Comparison of ENCODE assay signal across 1 cellular context in the genomic region with DNA sequence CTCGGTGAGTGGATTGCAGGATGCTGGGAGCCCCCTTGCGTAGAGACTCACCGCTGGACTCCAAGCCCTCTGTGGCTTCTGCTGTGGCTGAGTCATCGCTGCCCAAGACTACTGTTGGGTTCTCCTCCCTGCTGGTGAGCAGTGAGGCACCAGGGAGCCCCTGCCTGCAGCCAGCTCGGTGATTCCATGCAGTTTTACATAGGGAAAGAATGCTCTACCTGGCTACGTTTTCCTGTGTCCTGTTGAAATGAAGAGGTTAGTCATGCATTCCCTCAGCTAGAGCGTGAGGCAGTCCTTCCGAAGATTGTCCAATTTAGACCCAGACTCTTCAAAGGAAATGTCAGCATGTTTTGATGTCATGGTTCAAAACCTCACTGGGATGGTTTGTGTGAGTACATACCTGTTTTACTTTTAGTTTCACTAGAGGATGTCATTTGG.
TF ChIP-seq lines count a peak whose summit lies in the region.

No MANE protein-coding gene starts in this region.

TF ChIP-seq in GM23338, 12 proteins besides CTCF, POLR2A, EP300 and RAD21:
- TF ChIP-seq, protein P1, sequence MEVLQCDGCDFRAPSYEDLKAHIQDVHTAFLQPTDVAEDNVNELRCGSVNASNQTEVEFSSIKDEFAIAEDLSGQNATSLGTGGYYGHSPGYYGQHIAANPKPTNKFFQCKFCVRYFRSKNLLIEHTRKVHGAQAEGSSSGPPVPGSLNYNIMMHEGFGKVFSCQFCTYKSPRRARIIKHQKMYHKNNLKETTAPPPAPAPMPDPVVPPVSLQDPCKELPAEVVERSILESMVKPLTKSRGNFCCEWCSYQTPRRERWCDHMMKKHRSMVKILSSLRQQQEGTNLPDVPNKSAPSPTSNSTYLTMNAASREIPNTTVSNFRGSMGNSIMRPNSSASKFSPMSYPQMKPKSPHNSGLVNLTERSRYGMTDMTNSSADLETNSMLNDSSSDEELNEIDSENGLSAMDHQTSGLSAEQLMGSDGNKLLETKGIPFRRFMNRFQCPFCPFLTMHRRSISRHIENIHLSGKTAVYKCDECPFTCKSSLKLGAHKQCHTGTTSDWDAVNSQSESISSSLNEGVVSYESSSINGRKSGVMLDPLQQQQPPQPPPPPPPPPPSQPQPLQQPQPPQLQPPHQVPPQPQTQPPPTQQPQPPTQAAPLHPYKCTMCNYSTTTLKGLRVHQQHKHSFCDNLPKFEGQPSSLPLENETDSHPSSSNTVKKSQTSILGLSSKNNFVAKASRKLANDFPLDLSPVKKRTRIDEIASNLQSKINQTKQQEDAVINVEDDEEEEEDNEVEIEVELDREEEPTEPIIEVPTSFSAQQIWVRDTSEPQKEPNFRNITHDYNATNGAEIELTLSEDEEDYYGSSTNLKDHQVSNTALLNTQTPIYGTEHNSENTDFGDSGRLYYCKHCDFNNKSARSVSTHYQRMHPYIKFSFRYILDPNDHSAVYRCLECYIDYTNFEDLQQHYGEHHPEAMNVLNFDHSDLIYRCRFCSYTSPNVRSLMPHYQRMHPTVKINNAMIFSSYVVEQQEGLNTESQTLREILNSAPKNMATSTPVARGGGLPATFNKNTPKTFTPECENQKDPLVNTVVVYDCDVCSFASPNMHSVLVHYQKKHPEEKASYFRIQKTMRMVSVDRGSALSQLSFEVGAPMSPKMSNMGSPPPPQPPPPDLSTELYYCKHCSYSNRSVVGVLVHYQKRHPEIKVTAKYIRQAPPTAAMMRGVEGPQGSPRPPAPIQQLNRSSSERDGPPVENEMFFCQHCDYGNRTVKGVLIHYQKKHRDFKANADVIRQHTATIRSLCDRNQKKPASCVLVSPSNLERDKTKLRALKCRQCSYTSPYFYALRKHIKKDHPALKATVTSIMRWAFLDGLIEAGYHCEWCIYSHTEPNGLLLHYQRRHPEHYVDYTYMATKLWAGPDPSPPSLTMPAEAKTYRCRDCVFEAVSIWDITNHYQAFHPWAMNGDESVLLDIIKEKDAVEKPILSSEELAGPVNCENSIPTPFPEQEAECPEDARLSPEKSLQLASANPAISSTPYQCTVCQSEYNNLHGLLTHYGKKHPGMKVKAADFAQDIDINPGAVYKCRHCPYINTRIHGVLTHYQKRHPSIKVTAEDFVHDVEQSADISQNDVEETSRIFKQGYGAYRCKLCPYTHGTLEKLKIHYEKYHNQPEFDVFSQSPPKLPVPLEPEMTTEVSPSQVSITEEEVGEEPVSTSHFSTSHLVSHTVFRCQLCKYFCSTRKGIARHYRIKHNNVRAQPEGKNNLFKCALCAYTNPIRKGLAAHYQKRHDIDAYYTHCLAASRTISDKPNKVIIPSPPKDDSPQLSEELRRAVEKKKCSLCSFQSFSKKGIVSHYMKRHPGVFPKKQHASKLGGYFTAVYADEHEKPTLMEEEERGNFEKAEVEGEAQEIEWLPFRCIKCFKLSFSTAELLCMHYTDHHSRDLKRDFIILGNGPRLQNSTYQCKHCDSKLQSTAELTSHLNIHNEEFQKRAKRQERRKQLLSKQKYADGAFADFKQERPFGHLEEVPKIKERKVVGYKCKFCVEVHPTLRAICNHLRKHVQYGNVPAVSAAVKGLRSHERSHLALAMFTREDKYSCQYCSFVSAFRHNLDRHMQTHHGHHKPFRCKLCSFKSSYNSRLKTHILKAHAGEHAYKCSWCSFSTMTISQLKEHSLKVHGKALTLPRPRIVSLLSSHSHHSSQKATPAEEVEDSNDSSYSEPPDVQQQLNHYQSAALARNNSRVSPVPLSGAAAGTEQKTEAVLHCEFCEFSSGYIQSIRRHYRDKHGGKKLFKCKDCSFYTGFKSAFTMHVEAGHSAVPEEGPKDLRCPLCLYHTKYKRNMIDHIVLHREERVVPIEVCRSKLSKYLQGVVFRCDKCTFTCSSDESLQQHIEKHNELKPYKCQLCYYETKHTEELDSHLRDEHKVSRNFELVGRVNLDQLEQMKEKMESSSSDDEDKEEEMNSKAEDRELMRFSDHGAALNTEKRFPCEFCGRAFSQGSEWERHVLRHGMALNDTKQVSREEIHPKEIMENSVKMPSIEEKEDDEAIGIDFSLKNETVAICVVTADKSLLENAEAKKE (CRISPR knock-in tag; IDR thresholded peaks at IDR 0.05): peak; percentile 22; the same call in 1 of the 2 replicates
- no peak for TF ChIP-seq ZNF114 (CRISPR knock-in tag; IDR thresholded peaks at IDR 0.05)
